31 cellular contexts compared by ENCODE assay signal in genomic region chr10:129679207-129679606, GRCh38.
"Had no signal": no experiment of that assay in that cellular context is flagged by ENCODE, and none has a peak within 500 bp of the region (broad histone marks: within the 10 kb centered on the region; RNA-seq: fewer than 3 reads in every experiment).

No MANE protein-coding gene starts in this region.

- DNase-seq: activated B cell treated with CpG ODN at 0.5 μM for 24 hours; activated CD4-positive, alpha-beta memory T cell treated with anti-CD3 and anti-CD28 coated beads for 36 hours; activated CD4-positive, alpha-beta T cell treated with anti-CD3 and anti-CD28 coated beads for 4 hours; activated CD4-positive, alpha-beta T cell treated with anti-CD3 and anti-CD28 coated beads, Interleukin-2, amount 10 ng/mL, durations not matched to agents 24 days and 14 days; activated CD4-positive, alpha-beta T cell treated with anti-CD3 and anti-CD28 coated beads, Interleukin-2, amount 50 U/mL, for 1 hour; activated CD4-positive, alpha-beta T cell treated with anti-CD3 and anti-CD28 coated beads, Interleukin-2, amount 50 U/mL, for 4 hours; activated CD4-positive, CD25-positive, alpha-beta regulatory T cell treated with anti-CD3 and anti-CD28 coated beads, Interleukin-2, amount 50 U/mL, for 72 hours; activated CD8-positive, alpha-beta memory T cell treated with anti-CD3 and anti-CD28 coated beads, Interleukin-2, amount 50 U/mL, for 4 hours; activated CD8-positive, alpha-beta T cell treated with anti-CD3 and anti-CD28 coated beads for 36 hours; activated effector memory CD4-positive, alpha-beta T cell treated with anti-CD3 and anti-CD28 coated beads, Interleukin-2, amount 50 U/mL, for 16 hours; activated gamma-delta T cell treated with Interleukin-2 at 50 U/mL for 16 hours; activated naive CD4-positive, alpha-beta T cell; activated naive CD4-positive, alpha-beta T cell treated with anti-CD3 and anti-CD28 coated beads, Interleukin-2, amount 50 U/mL, for 16 hours; activated naive CD8-positive, alpha-beta T cell treated with anti-CD3 and anti-CD28 coated beads for 36 hours; activated T-cell treated with anti-CD3 and anti-CD28 coated beads for 4 hours; activated T-cell treated with anti-CD3 and anti-CD28 coated beads, Interleukin-2, amount 50 U/mL, for 1 hour; activated T-cell treated with anti-CD3 and anti-CD28 coated beads, Interleukin-2, amount 50 U/mL, for 4 hours; activated T-cell treated with anti-CD3 and anti-CD28 coated beads, Interleukin-2, amount 50 U/mL, for 72 hours; adrenal gland; amniotic stem cell; aorta; body of pancreas; brain microvascular endothelial cell; central memory CD4-positive, alpha-beta T cell; T-helper 1 cell; T-helper 2 cell; T-helper 9 cell had no signal

- H3K9me3 ChIP-seq: adrenal gland, body of pancreas, breast epithelium had no signal

- H3K36me3 ChIP-seq: adrenal gland, brain microvascular endothelial cell, breast epithelium had no signal

- H3K4me1 ChIP-seq: adrenal gland, body of pancreas, breast epithelium had no signal

- H3K27me3 ChIP-seq: adrenal gland, body of pancreas, brain microvascular endothelial cell, breast epithelium had no signal

- H3K4me3 ChIP-seq: adrenal gland, body of pancreas, breast epithelium had no signal

- H3K27ac ChIP-seq: adrenal gland, body of pancreas, brain microvascular endothelial cell, breast epithelium, VCaP had no signal

- ATAC-seq: activated CD8-positive, alpha-beta T cell treated with anti-CD3 and anti-CD28 coated beads for 36 hours; activated naive CD4-positive, alpha-beta T cell treated with anti-CD3 and anti-CD28 coated beads, Interleukin-2, amount 50 U/mL, for 72 hours; activated T-cell treated with anti-CD3 and anti-CD28 coated beads, Interleukin-2, amount 50 U/mL, for 4 hours; activated T-cell treated with anti-CD3 and anti-CD28 coated beads, Interleukin-2, amount 50 U/mL, for 72 hours; activated T-helper 17 cell treated with anti-CD3 and anti-CD28 coated beads, Interleukin-2, amount 50 U/mL, for 72 hours; body of pancreas had no signal
